ENCODE assay signal across 18 cellular contexts in the genomic region with DNA sequence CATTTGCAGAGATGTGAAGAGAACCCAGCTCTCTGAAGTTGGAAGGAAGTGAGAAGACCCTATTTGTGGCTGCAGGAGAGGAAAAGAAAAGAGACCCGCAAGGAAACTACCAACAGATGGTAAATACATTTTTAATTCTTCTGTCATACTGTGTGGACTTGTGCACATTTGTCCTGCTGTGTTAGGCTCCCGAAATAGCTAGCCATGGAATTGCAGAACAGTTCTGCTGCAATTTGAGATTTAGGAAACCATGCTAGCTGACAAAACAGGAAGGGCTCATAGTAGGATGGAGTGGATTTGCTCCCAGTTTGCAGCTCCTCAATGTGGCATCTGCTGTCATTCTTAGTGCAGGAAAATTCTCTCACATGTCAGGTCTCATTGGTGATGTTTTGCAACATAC. TPM values are rescaled to one million over a fixed set of nuclear protein-coding genes. Genes with fewer than 3 reads are reported as not detected.
DNase-seq lines count a peak whose midpoint lies in the region; ATAC-seq, FAIRE-seq and TF ChIP-seq lines count a peak whose summit lies in the region.
"Had no signal": no experiment of that assay in that cellular context is flagged by ENCODE, and none has a peak within 500 bp of the region (broad histone marks: within the 10 kb centered on the region; RNA-seq: fewer than 3 reads in every experiment).

No MANE protein-coding gene starts in this region.

- dilution Hi-C loops in IMR-90 (cut with HindIII; ENCODE audit: low sequenced_read_pairs, unreplicated experiment), result no loop called here

- no peak for ATAC-seq in IMR-90 (ENCODE audit: low read depth)
- ATAC-seq in psoas muscle, result peak; percentile 24 to 66 (median 43)
- no peak for ATAC-seq in HG03521 (IDR thresholded peaks at IDR 0.05; ENCODE audit: unreplicated experiment)
- ATAC-seq: GM23338, HepG2 had no signal

- no peak overlapping the region for H3K4me3 Mint-ChIP-seq in HFFc6
- H3K4me3 Mint-ChIP-seq: B cell; CD14-positive monocyte; CD8-positive, alpha-beta memory T cell; GM23338 had no signal

- H3K4me2 ChIP-seq in IMR-90 (ENCODE audit: low read depth, low read length), result no peak overlapping the region
- H3K4me2 ChIP-seq: GM23338 had no signal

- H3K23ac ChIP-seq in IMR-90 (ENCODE audit: low read depth, low read length), result no peak overlapping the region

- H3K4ac ChIP-seq in IMR-90 (ENCODE audit: low read depth, low read length), result no peak overlapping the region

- H4K91ac ChIP-seq in IMR-90 (ENCODE audit: insufficient read depth, low read depth, low read length), result no peak overlapping the region

- peaks cover 9% of the 10 kb centered on the region for H3K9me1 ChIP-seq in IMR-90 (ENCODE audit: insufficient read depth, low read length)

- no peak overlapping the region for H3K27ac Mint-ChIP-seq in HFFc6
- H3K27ac Mint-ChIP-seq: B cell, GM23338 had no signal

- POLR2A ChIA-PET in IMR-90 (lab: Charles Lee; ENCODE audit: unreplicated experiment), result interaction anchor here (0.6 kb wide), 1 partner anchor 10 kb away, joined by 6 read pairs; no protein-coding TSS in a partner anchor

- no peak for FAIRE-seq in GM12892 (lab: Jason Lieb, UNC)
- FAIRE-seq: A204.1, HepG2, HTR-8/SVneo had no signal

- no peak overlapping the region for H4K8ac ChIP-seq in IMR-90 (ENCODE audit: low read depth in 2 of 2, low read length in 2 of 2)

- peaks cover 55% of the 10 kb centered on the region for H3K4me1 Mint-ChIP-seq in HFFc6 (ENCODE audit: low read depth)

- H3K27me3 Mint-ChIP-seq in HFFc6 (ENCODE audit: insufficient read depth), result no peaks in the 10 kb centered on the region; the same call in 1 of the 2 replicates

- CTCF ChIA-PET in IMR-90 (lab: Yijun Ruan, JAX), result interaction anchor here (0.8 kb wide), 1 partner anchor 262 kb away, joined by 3 read pairs; no protein-coding TSS in a partner anchor

- H3K18ac ChIP-seq in IMR-90 (ENCODE audit: low read depth, low read length), result no peak overlapping the region

- in situ Hi-C loops in IMR-90 (cut with MboI; ENCODE audit: low sequenced_read_pairs), result loop anchor here (5.0 kb wide), 1 partner anchor 189 kb away; no protein-coding TSS in a partner anchor

- no peak overlapping the region for H2AK5ac ChIP-seq in IMR-90 (ENCODE audit: low read depth, low read length)

- no peaks in the 10 kb centered on the region for H3K36me3 ChIP-seq in IMR-90 (ENCODE audit: control insufficient read depth, insufficient read depth, low read length)
- H3K36me3 ChIP-seq in psoas muscle (ENCODE audit: insufficient read depth in 1 of 2, low read depth in 1 of 2), result no peaks in the 10 kb centered on the region
- H3K36me3 ChIP-seq in prostate gland, result no peaks in the 10 kb centered on the region

- H3K14ac ChIP-seq in IMR-90 (replicated peaks; ENCODE audit: low read depth, low read length), result no peak overlapping the region

- H3K9me3 ChIP-seq in IMR-90 (ENCODE audit: control insufficient read depth, insufficient read depth, low read length), result no peaks in the 10 kb centered on the region
- no peaks in the 10 kb centered on the region for H3K9me3 ChIP-seq in psoas muscle
- no peaks in the 10 kb centered on the region for H3K9me3 ChIP-seq in prostate gland
- H3K9me3 ChIP-seq: Caco-2 had no signal

- no peak overlapping the region for H2AFZ ChIP-seq in IMR-90 (replicated peaks; ENCODE audit: low read length, poor library complexity)
- H2AFZ ChIP-seq: GM23338 had no signal

- H3K4me1 ChIP-seq in IMR-90 (ENCODE audit: control insufficient read depth, insufficient read depth, low read length), result peaks cover 14% of the 10 kb centered on the region
- H3K4me1 ChIP-seq in psoas muscle, result peaks cover 16% of the 10 kb centered on the region
- H3K4me1 ChIP-seq in prostate gland (replicated peaks), result peaks cover 4% of the 10 kb centered on the region

- H2BK20ac ChIP-seq in IMR-90 (ENCODE audit: low read depth, low read length), result no peak overlapping the region

- H3K9ac ChIP-seq in IMR-90 (ENCODE audit: low read depth, low read length), result no peak overlapping the region

- H3K27me3 ChIP-seq in IMR-90 (ENCODE audit: control insufficient read depth, insufficient read depth, low read length) (no peaks in the 10 kb centered on the region), psoas muscle (ENCODE audit: insufficient read depth in 3 of 3, low read length in 2 of 3) (no peaks in the 10 kb centered on the region), prostate gland (replicated peaks; ENCODE audit: insufficient read depth) (no peaks in the 10 kb centered on the region)

- peak overlapping the region; percentile 16; the same call in 1 of the 3 replicates for H2BK15ac ChIP-seq in IMR-90 (ENCODE audit: low read depth, low read length)

- no peaks in the 10 kb centered on the region for H3K79me1 ChIP-seq in IMR-90 (ENCODE audit: low read depth in 1 of 2, low read length in 2 of 2)

- TF ChIP-seq RAD21 in IMR-90 (IDR thresholded peaks at IDR 0.05; ENCODE audit: low read length), result no peak

- H2BK120ac ChIP-seq in IMR-90 (ENCODE audit: low read depth, low read length), result no peak overlapping the region

- H4K20me1 ChIP-seq in IMR-90 (ENCODE audit: insufficient read depth, low read length), result no peaks in the 10 kb centered on the region

- no peak for TF ChIP-seq CTCF in IMR-90 (conservative IDR thresholded peaks at IDR 0.05; ENCODE audit: low read depth, low read length)
- TF ChIP-seq CTCF in psoas muscle (IDR thresholded peaks at IDR 0.05), result no peak
- TF ChIP-seq CTCF in prostate gland (IDR thresholded peaks at IDR 0.05), result no peak
- TF ChIP-seq CTCF in HFFc6 (IDR thresholded peaks at IDR 0.05), result no peak

- intact Hi-C loops in IMR-90 (cut with micrococcal nuclease) (no loop called here), psoas muscle (cut with DNase I) (loop anchor here (5.0 to 10.0 kb wide), 3 partner anchors 189 to 349 kb away; no protein-coding TSS in a partner anchor), prostate gland (cut with DNase I) (no loop called here)

- H3K9me3 Mint-ChIP-seq in HFFc6, result no peaks in the 10 kb centered on the region
- H3K9me3 Mint-ChIP-seq: CD14-positive monocyte, GM23338 had no signal

- H3K56ac ChIP-seq in IMR-90 (ENCODE audit: extremely low read depth, insufficient read depth, low read length), result no peak overlapping the region

- H3K36me3 Mint-ChIP-seq in HFFc6 (ENCODE audit: low read depth), result no peaks in the 10 kb centered on the region

- no TSS peak for BruUV-seq in IMR-90 (replicated peaks; lab: Mats Ljungman, UMichigan)

- H3K4me3 ChIP-seq in IMR-90 (ENCODE audit: insufficient read depth, low read depth, low read length) (no peak overlapping the region), psoas muscle (no peak overlapping the region), prostate gland (no peak overlapping the region)
- H3K4me3 ChIP-seq: GM23338 had no signal

- H3K27ac ChIP-seq in IMR-90 (ENCODE audit: insufficient read depth, low read length), result no peak overlapping the region
- H3K27ac ChIP-seq in psoas muscle, result peak overlapping the region; percentile 39
- H3K27ac ChIP-seq in prostate gland, result no peak overlapping the region

- no peak for TF ChIP-seq POLR2A in IMR-90 (IDR thresholded peaks at IDR 0.05; ENCODE audit: low read depth, low read length)
- TF ChIP-seq POLR2A in GM12892 (IDR thresholded peaks at IDR 0.05; ENCODE audit: low read depth, low read length), result no peak
- no peak for TF ChIP-seq POLR2A in prostate gland (IDR thresholded peaks at IDR 0.05)

- no peak overlapping the region for H4K5ac ChIP-seq in IMR-90 (ENCODE audit: low read depth, low read length)

- no peak overlapping the region for H2AK9ac ChIP-seq in IMR-90 (replicated peaks; ENCODE audit: low read depth, low read length, poor library complexity)

- 80% methylated on average over 1 of the region's 2 CpGs; no CpG with 5 or more reads in 1 of the 2 experiments for WGBS in IMR-90 (ENCODE audit: extremely low coverage in 2 of 2, insufficient read length in 1 of 2), 2 experiments
- WGBS in psoas muscle, 3 donors, result 10 to 25% (median 13%) methylated on average over 2 of the region's 2 CpGs
- WGBS in prostate gland, result 92% methylated on average over 2 of the region's 2 CpGs

- no peak for DNase-seq in IMR-90
- peak; percentile 28 for DNase-seq in cerebellar cortex (ENCODE audit: low spot score)
- DNase-seq in psoas muscle, result no peak
- DNase-seq in GM12892 (ENCODE audit: insufficient read length), result no peak
- DNase-seq in prostate gland (ENCODE audit: low spot score), result no peak
- no peak for DNase-seq in HFFc6
- DNase-seq: Caco-2; CD8-positive, alpha-beta memory T cell; DND-41; GF-D8; H7 had no signal

- H2BK5ac ChIP-seq in IMR-90 (ENCODE audit: low read depth, low read length, poor library complexity, severe bottlenecking), result no peak overlapping the region

TF ChIP-seq in IMR-90, 13 proteins besides CTCF, POLR2A, EP300 and RAD21:
- TF ChIP-seq ELK1 (IDR thresholded peaks at IDR 0.05; ENCODE audit: borderline replicate concordance, low read depth, low read length) (no peak), SMC3 (IDR thresholded peaks at IDR 0.05; ENCODE audit: low read depth, low read length) (no peak), RFX5 (IDR thresholded peaks at IDR 0.05; ENCODE audit: low read depth, low read length) (no peak)
TF ChIP-seq in IMR-90: peak in this region for 0.

RNA-seq across cellular contexts. Expression of gene ATXN1, which starts 12.1 kb away (rescaled TPM):
- total RNA-seq in IMR-90 (2012; rRNA removed) (11.1 and 13.9 TPM in 2 replicates), psoas muscle (10 to 100 TPM; 21.6 to 50.9 (median 38.1) TPM), prostate gland (10 to 100 TPM; 28.5 to 89.0 TPM)
- polyA plus RNA-seq in IMR-90 (2012; rRNA removed) (7.3 and 9.7 TPM in 2 replicates), psoas muscle (1 to 10 TPM; 1.3 to 9.9 (median 5.1) TPM)
- 3.4 and 8.9 TPM in 2 replicates for polyA plus RNA-seq in IMR-90 (2012; cell fraction: cytosol; rRNA removed)
- polyA plus RNA-seq in IMR-90 (2012; cell fraction: nucleus; rRNA removed; ENCODE audit: low replicate concordance), result 20.5 and 29.3 TPM in 2 replicates
- 15.6 TPM for polyA plus RNA-seq in GM12892 (2012; ENCODE audit: missing spikeins)
- total RNA-seq in HFFc6 (2021; fragmentation: NEBNext Ultra II Directional; extraction: Animal tissue kit (Norgen Biotek cat#: 25700)), result 10 to 100 TPM; 28.2 to 41.5 (median 30.5) TPM

Comparison
In these comparisons a context has a peak if more than half of its experiments do, and no peak if none do; other contexts are left out.
1. ATAC-seq: peak in psoas muscle (4 of 4); none in IMR-90 (single experiment) and HG03521 (single experiment).
2. intact Hi-C loops: an anchor here in psoas muscle (5.0 to 10.0 kb wide); none called in IMR-90 and prostate gland.